In genomic region chr1:8666394-8667167, GRCh38 we compare ENCODE assay signal across 14 cellular contexts.
DNase-seq lines count a peak whose midpoint lies in the region; ATAC-seq and TF ChIP-seq lines count a peak whose summit lies in the region.
"Had no signal": no experiment of that assay in that cellular context is flagged by ENCODE, and none has a peak within 500 bp of the region (broad histone marks: within the 10 kb centered on the region; RNA-seq: fewer than 3 reads in every experiment).

No MANE protein-coding gene starts in this region.

- peaks cover 82% of the 10 kb centered on the region for H4K20me1 ChIP-seq in Karpas-422 (ENCODE audit: insufficient read depth, low read depth, low read length)

- no peaks in the 10 kb centered on the region for H3K9me3 ChIP-seq in Karpas-422 (ENCODE audit: low read length)
- H3K9me3 ChIP-seq: tibial nerve had no signal

- no peaks in the 10 kb centered on the region for H3K9me3 Mint-ChIP-seq in nephron
- H3K9me3 Mint-ChIP-seq: natural killer cell had no signal

- H3K4me1 Mint-ChIP-seq in nephron, result peaks cover 37% of the 10 kb centered on the region

- H3K9ac ChIP-seq in Karpas-422 (ENCODE audit: low read length), result no peak overlapping the region

- H3K27ac Mint-ChIP-seq in nephron, result peak overlapping the region in 2 of 3 experiments; percentile 80 to 81
- H3K27ac Mint-ChIP-seq: natural killer cell had no signal

- no peaks in the 10 kb centered on the region for H3K27me3 ChIP-seq in Karpas-422 (ENCODE audit: low read length)
- H3K27me3 ChIP-seq: tibial nerve had no signal

- no peaks in the 10 kb centered on the region for H3K79me2 ChIP-seq in Karpas-422 (ENCODE audit: low read length)

- H3K36me3 ChIP-seq in Karpas-422 (ENCODE audit: insufficient read depth, low read length), result no peaks in the 10 kb centered on the region
- H3K36me3 ChIP-seq: tibial nerve had no signal

- DNase-seq in COR-L47 (lab: John Stamatoyannopoulos, UW) (peak; percentile 32), Karpas-422 (peak; percentile 59), astrocyte of the spinal cord (ENCODE audit: low read depth, low spot score) (peak; percentile 54), NCI-H1930 (lab: John Stamatoyannopoulos, UW) (no peak), inferior parietal cortex (ENCODE audit: extremely low spot score) (no peak), HuH-7 (ENCODE audit: low spot score) (no peak)
- DNase-seq: activated effector memory CD4-positive, alpha-beta T cell treated with anti-CD3 and anti-CD28 coated beads, Interleukin-2, amount 50 U/mL, for 16 hours; GOT3; natural killer cell; stimulated activated CD4-positive, alpha-beta T cell treated with anti-CD3 and anti-CD28 coated beads, Interleukin-2, amount 100 ng/mL, for 24 hours had no signal

- H3K4me2 ChIP-seq in Karpas-422 (ENCODE audit: low read depth, low read length, poor library complexity, severe bottlenecking), result no peak overlapping the region

- no peak overlapping the region for H2AFZ ChIP-seq in Karpas-422 (ENCODE audit: low read length)

- H3K27me3 Mint-ChIP-seq in nephron (ENCODE audit: low read depth), result no peaks in the 10 kb centered on the region

- H3K4me3 Mint-ChIP-seq in nephron, result no peak overlapping the region
- H3K4me3 Mint-ChIP-seq: natural killer cell had no signal

- no peak overlapping the region for H3K4me3 ChIP-seq in Karpas-422 (ENCODE audit: low read length)
- H3K4me3 ChIP-seq in astrocyte of the spinal cord (ENCODE audit: low read depth, low read length), result no peak overlapping the region
- H3K4me3 ChIP-seq: tibial nerve had no signal

- no peak overlapping the region for H3K27ac ChIP-seq in Karpas-422 (ENCODE audit: low read length)
- H3K27ac ChIP-seq: VCaP had no signal

- peaks cover 28% of the 10 kb centered on the region for H3K4me1 ChIP-seq in Karpas-422 (ENCODE audit: low read length)

- in situ Hi-C loops in astrocyte of the spinal cord (cut with HindIII; ENCODE audit: low sequenced_read_pairs), result no loop called here

- ATAC-seq in HG03280 (IDR thresholded peaks at IDR 0.05; ENCODE audit: unreplicated experiment), result no peak
- ATAC-seq: natural killer cell had no signal

- H3K36me3 Mint-ChIP-seq in nephron (ENCODE audit: low read depth), result no peaks in the 10 kb centered on the region
- H3K36me3 Mint-ChIP-seq: natural killer cell had no signal

- no peak for TF ChIP-seq CTCF in astrocyte of the spinal cord (IDR thresholded peaks at IDR 0.05; ENCODE audit: low read depth, low read length)
- TF ChIP-seq CTCF in nephron (IDR thresholded peaks at IDR 0.05; ENCODE audit: unreplicated experiment in 3 of 3), result no peak

- H3K9me2 ChIP-seq in Karpas-422 (replicated peaks; ENCODE audit: insufficient read depth, low read length), result no peaks in the 10 kb centered on the region

Comparison
In these comparisons a context has a peak if more than half of its experiments do, and no peak if none do; other contexts are left out.
1. DNase-seq: peak in COR-L47 (single experiment), Karpas-422 (single experiment) and astrocyte of the spinal cord (single experiment); none in NCI-H1930 (0 of 2), inferior parietal cortex (single experiment) and HuH-7 (single experiment).